In the genomic region with DNA sequence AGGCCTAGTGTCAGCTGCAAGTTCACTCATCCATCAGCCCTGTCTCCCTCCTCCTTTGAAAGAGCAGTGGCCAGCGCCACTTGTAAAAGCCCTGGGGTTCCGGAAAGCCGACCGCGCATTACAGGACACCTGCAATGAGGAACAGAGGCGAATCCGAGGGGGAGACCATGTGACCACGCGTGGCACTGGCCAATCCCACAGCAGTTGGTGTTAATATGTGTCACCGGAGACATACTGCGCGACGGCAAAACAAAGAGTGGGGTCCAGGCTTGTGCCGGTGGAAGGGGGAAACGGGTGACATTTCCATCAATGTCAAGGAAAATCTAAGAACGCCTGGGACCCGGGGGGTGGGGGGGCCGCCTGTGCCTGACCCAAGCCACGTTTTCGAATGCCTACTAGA, we compare ENCODE assay signal across 17 cellular contexts.
DNase-seq lines count a peak whose midpoint lies in the region; ATAC-seq and TF ChIP-seq lines count a peak whose summit lies in the region.
"Had no signal": no experiment of that assay in that cellular context is flagged by ENCODE, and none has a peak within 500 bp of the region (broad histone marks: within the 10 kb centered on the region; RNA-seq: fewer than 3 reads in every experiment).

No MANE protein-coding gene starts in this region.

- H3K27me3 ChIP-seq in right atrium auricular region (no peaks in the 10 kb centered on the region), Peyer's patch (no peaks in the 10 kb centered on the region), upper lobe of right lung (no peaks in the 10 kb centered on the region)

- H3K9me3 ChIP-seq in right atrium auricular region, result no peaks in the 10 kb centered on the region
- peaks cover 0 to 13% (median 2%) of the 10 kb centered on the region in 4 donors for H3K9me3 ChIP-seq in Peyer's patch
- H3K9me3 ChIP-seq in upper lobe of right lung, result no peaks in the 10 kb centered on the region

- H3K36me3 ChIP-seq in right atrium auricular region, result no peaks in the 10 kb centered on the region
- H3K36me3 ChIP-seq in Peyer's patch, result no peaks in the 10 kb centered on the region
- H3K36me3 ChIP-seq in upper lobe of right lung, result no peaks in the 10 kb centered on the region

- no peaks in the 10 kb centered on the region for H3K36me3 Mint-ChIP-seq in osteocyte (ENCODE audit: unreplicated experiment)
- H3K36me3 Mint-ChIP-seq: CD14-positive monocyte had no signal

- H3K27ac ChIP-seq in right atrium auricular region, result no peak overlapping the region
- H3K27ac ChIP-seq in Peyer's patch, result no peak overlapping the region
- H3K27ac ChIP-seq in upper lobe of right lung, result no peak overlapping the region
- H3K27ac ChIP-seq: KMS-11 had no signal

- in situ Hi-C loops in ACHN (cut with HindIII; ENCODE audit: low pct_ligation_motif_present, low pct_unique_long_range_greater_than_20kb, low sequenced_read_pairs), result no loop called here

- H3K4me3 ChIP-seq in right atrium auricular region (no peak overlapping the region), Peyer's patch (no peak overlapping the region), upper lobe of right lung (no peak overlapping the region)

- peak; percentile 8 for DNase-seq in Right ventricle myocardium superior
- no peak for DNase-seq in right atrium auricular region (ENCODE audit: low spot score)
- peak in 2 of 3 donors; percentile 7 to 29 for DNase-seq in Peyer's patch
- DNase-seq in osteocyte (ENCODE audit: extremely low spot score, unreplicated experiment), result peak; percentile 70
- DNase-seq in upper lobe of right lung, result peak; percentile 33
- DNase-seq in kidney tubule cell (ENCODE audit: low spot score), result no peak
- DNase-seq in T-helper 2 cell, result no peak
- no peak for DNase-seq in ACHN
- DNase-seq: AML-193, DND-41, HCEC 1CT, MV-4-11, NCI-H1694 treated with DMSO at 0.1 percent for 48 hours, NCI-H510A treated with DMSO at 0.1 percent for 48 hours, NCI-H774 had no signal

- no peak overlapping the region for H3K4me3 Mint-ChIP-seq in osteocyte (ENCODE audit: unreplicated experiment)
- H3K4me3 Mint-ChIP-seq: CD14-positive monocyte had no signal

- no peak for ATAC-seq in Right ventricle myocardium superior (ENCODE audit: poor library complexity)
- no peak for ATAC-seq in upper lobe of right lung

- no peak for TF ChIP-seq POLR2A in Peyer's patch (IDR thresholded peaks at IDR 0.05)

- no peaks in the 10 kb centered on the region for H3K27me3 Mint-ChIP-seq in osteocyte (ENCODE audit: unreplicated experiment)

- intact Hi-C loops in Right ventricle myocardium superior (cut with DNase I), result no loop called here
- intact Hi-C loops in upper lobe of right lung (cut with DNase I), result no loop called here

- H3K4me1 Mint-ChIP-seq in osteocyte (ENCODE audit: unreplicated experiment), result no peaks in the 10 kb centered on the region
- H3K4me1 Mint-ChIP-seq: CD14-positive monocyte had no signal

- H3K4me1 ChIP-seq in right atrium auricular region (no peaks in the 10 kb centered on the region), Peyer's patch (no peaks in the 10 kb centered on the region), upper lobe of right lung (no peaks in the 10 kb centered on the region)

- H3K27ac Mint-ChIP-seq in osteocyte (ENCODE audit: unreplicated experiment), result no peak overlapping the region

- no peak for TF ChIP-seq CTCF in right atrium auricular region (IDR thresholded peaks at IDR 0.05)
- no peak for TF ChIP-seq CTCF in Peyer's patch (IDR thresholded peaks at IDR 0.05)
- no peak for TF ChIP-seq CTCF in osteocyte (IDR thresholded peaks at IDR 0.05)
- TF ChIP-seq CTCF in upper lobe of right lung (IDR thresholded peaks at IDR 0.05), result no peak

- peaks cover 17% of the 10 kb centered on the region for H3K9me3 Mint-ChIP-seq in osteocyte (ENCODE audit: unreplicated experiment)

Comparison
In these comparisons a context has a peak if more than half of its experiments do, and no peak if none do; other contexts are left out.
1. DNase-seq: peak in Right ventricle myocardium superior (single experiment), Peyer's patch (2 of 3), osteocyte (single experiment) and upper lobe of right lung (single experiment); none in right atrium auricular region (single experiment), kidney tubule cell (single experiment), T-helper 2 cell (0 of 5) and ACHN (single experiment).